Comparison of ENCODE assay signal across 24 cellular contexts in genomic region chr3:97108136-97108535, GRCh38.
A peak's percentile ranks its signal among the peaks of the same experiment; 100 is the strongest.
DNase-seq lines count a peak whose midpoint lies in the region; ATAC-seq, FAIRE-seq and TF ChIP-seq lines count a peak whose summit lies in the region.
"Had no signal": no experiment of that assay in that cellular context is flagged by ENCODE, and none has a peak within 500 bp of the region (broad histone marks: within the 10 kb centered on the region; RNA-seq: fewer than 3 reads in every experiment).

No MANE protein-coding gene starts in this region.

- H2BK120ac ChIP-seq in IMR-90 (ENCODE audit: low read depth, low read length): no peak overlapping the region
- no peak overlapping the region for H2BK120ac ChIP-seq in H1 (replicated peaks; ENCODE audit: low read depth, low read length)

- H3K23ac ChIP-seq in IMR-90 (ENCODE audit: low read depth, low read length) (no peak overlapping the region), H1 (ENCODE audit: insufficient read length) (no peak overlapping the region)

- H4K20me1 ChIP-seq in IMR-90 (ENCODE audit: insufficient read depth, low read length) (no peaks in the 10 kb centered on the region), H1 (replicated peaks in 1 of 2; ENCODE audit: control insufficient read depth in 1 of 2, insufficient read depth in 2 of 2, low read length in 2 of 2) (no peaks in the 10 kb centered on the region)
- H4K20me1 ChIP-seq: BLaER1 treated with 17β-estradiol and CSF1 and Interleukin-3, amounts not matched to agents 10 nM and 100 nM had no signal

- no peak overlapping the region for H3K4ac ChIP-seq in IMR-90 (ENCODE audit: low read depth, low read length)
- no peak overlapping the region for H3K4ac ChIP-seq in H1 (replicated peaks; ENCODE audit: insufficient read length, low read depth, low read length)

- H4K8ac ChIP-seq in IMR-90 (ENCODE audit: low read depth in 2 of 2, low read length in 2 of 2) (no peak overlapping the region), H1 (ENCODE audit: extremely low read depth, insufficient read depth, low read length) (no peak overlapping the region)

- CTCF ChIA-PET in A549 (lab: Yijun Ruan, JAX): no interaction called here
- CTCF ChIA-PET in IMR-90 (lab: Yijun Ruan, JAX): no interaction called here
- CTCF ChIA-PET in H1 (lab: Charles Lee; ENCODE audit: partially characterized antibody): interaction anchor here (0.9 to 2.6 kb wide), 5 partner anchors 9 to 651 kb away, joined by 3 to 10 read pairs (median 3); no protein-coding TSS in a partner anchor

- TF ChIP-seq EP300 in A549 (IDR thresholded peaks at IDR 0.05): no peak
- TF ChIP-seq EP300 in H1 (IDR thresholded peaks at IDR 0.05; ENCODE audit: borderline replicate concordance in 1 of 2, low read depth in 2 of 2, low read length in 2 of 2): no peak

- no peak overlapping the region for H3K4me3 ChIP-seq in A549
- no peak overlapping the region for H3K4me3 ChIP-seq in IMR-90 (ENCODE audit: insufficient read depth, low read depth, low read length)
- no peak overlapping the region for H3K4me3 ChIP-seq in H1 (ENCODE audit: extremely low read depth in 1 of 4, insufficient read depth in 2 of 4, low read depth in 3 of 4, low read length in 4 of 4)
- H3K4me3 ChIP-seq: BLaER1 treated with 17β-estradiol and CSF1 and Interleukin-3, amounts not matched to agents 10 nM and 100 nM; GM12878 had no signal

- no peaks in the 10 kb centered on the region for H3K79me2 ChIP-seq in H1 (ENCODE audit: control insufficient read depth in 1 of 2, insufficient read depth in 2 of 2, low read length in 2 of 2)

- H2BK12ac ChIP-seq in H1 (ENCODE audit: low read depth, low read length): no peak overlapping the region

- H2AK5ac ChIP-seq in IMR-90 (ENCODE audit: low read depth, low read length) (no peak overlapping the region), H1 (ENCODE audit: low read depth, low read length) (no peak overlapping the region)

- 14% methylated on average over 1 of the region's 1 CpG for WGBS in A549 (ENCODE audit: missing lambda C conversion rate)
- WGBS in IMR-90 (ENCODE audit: extremely low coverage in 2 of 2, insufficient read length in 1 of 2), 2 experiments: no CpG with 5 or more reads among the region's 1 CpG
- 72% methylated on average over 1 of the region's 1 CpG; no CpG with 5 or more reads in 1 of the 2 experiments for WGBS in H1 (ENCODE audit: extremely low coverage in 1 of 2, insufficient coverage in 1 of 2, insufficient read length in 1 of 2, insufficient replicate concordance in 2 of 2, low coverage in 1 of 2, low lambda C conversion rate in 2 of 2, missing lambda C conversion rate in 1 of 2), 2 experiments

- H3K56ac ChIP-seq in IMR-90 (ENCODE audit: extremely low read depth, insufficient read depth, low read length): no peak overlapping the region
- H3K56ac ChIP-seq in H1 (replicated peaks; ENCODE audit: insufficient read length, low read depth, low read length): no peak overlapping the region

- POLR2A ChIA-PET in A549 (lab: Yijun Ruan, JAX): no interaction called here
- POLR2A ChIA-PET in IMR-90 (lab: Charles Lee; ENCODE audit: unreplicated experiment): no interaction called here
- POLR2A ChIA-PET in H1 (lab: Charles Lee; ENCODE audit: partially characterized antibody): no interaction called here

- no peak overlapping the region for H2AFZ ChIP-seq in IMR-90 (replicated peaks; ENCODE audit: low read length, poor library complexity)
- no peak overlapping the region for H2AFZ ChIP-seq in H1 (ENCODE audit: low read length)

- BruUV-seq in IMR-90 (replicated peaks; lab: Mats Ljungman, UMichigan): no TSS peak

- ATAC-seq in A549: no peak
- no peak for ATAC-seq in IMR-90 (ENCODE audit: low read depth)
- ATAC-seq in GM21529 (IDR thresholded peaks at IDR 0.05; ENCODE audit: unreplicated experiment): no peak
- ATAC-seq in HG02870 (IDR thresholded peaks at IDR 0.05; ENCODE audit: unreplicated experiment): no peak
- ATAC-seq: CD8-positive, alpha-beta T cell; GM12878 had no signal

- H3K9me3 ChIP-seq in A549: no peaks in the 10 kb centered on the region
- H3K9me3 ChIP-seq in IMR-90 (ENCODE audit: control insufficient read depth, insufficient read depth, low read length): peaks cover 2% of the 10 kb centered on the region; the same call in 1 of the 2 replicates
- H3K9me3 ChIP-seq in H1 (ENCODE audit: insufficient read depth in 2 of 2, low read depth in 1 of 2, low read length in 1 of 2): no peaks in the 10 kb centered on the region
- H3K9me3 ChIP-seq: BLaER1 treated with 17β-estradiol and CSF1 and Interleukin-3, amounts not matched to agents 10 nM and 100 nM had no signal

- H2BK20ac ChIP-seq in IMR-90 (ENCODE audit: low read depth, low read length) (no peak overlapping the region), H1 (ENCODE audit: low read length) (no peak overlapping the region)

- no peaks in the 10 kb centered on the region for H3K4me1 ChIP-seq in A549
- no peaks in the 10 kb centered on the region for H3K4me1 ChIP-seq in IMR-90 (ENCODE audit: control insufficient read depth, insufficient read depth, low read length)
- H3K4me1 ChIP-seq in H1 (replicated peaks in 1 of 4; ENCODE audit: control insufficient read depth in 3 of 4, insufficient read depth in 4 of 4, low read length in 3 of 4): peaks cover 0 to 6% (median 2%) of the 10 kb centered on the region in 4 experiments; a peak in 3 of 7 replicates
- H3K4me1 ChIP-seq: BLaER1 treated with 17β-estradiol and CSF1 and Interleukin-3, amounts not matched to agents 10 nM and 100 nM had no signal

- H3K4me2 ChIP-seq in A549 (no peak overlapping the region), IMR-90 (ENCODE audit: low read depth, low read length) (no peak overlapping the region), H1 (ENCODE audit: insufficient read depth in 1 of 2, low read depth in 2 of 2, low read length in 2 of 2) (no peak overlapping the region)
- H3K4me2 ChIP-seq: BLaER1 treated with 17β-estradiol and CSF1 and Interleukin-3, amounts not matched to agents 10 nM and 100 nM had no signal

- H4K91ac ChIP-seq in IMR-90 (ENCODE audit: insufficient read depth, low read depth, low read length) (no peak overlapping the region), H1 (replicated peaks; ENCODE audit: insufficient read length, low read length) (no peak overlapping the region)

- intact Hi-C loops in IMR-90 (cut with micrococcal nuclease): no loop called here

- no peak for DNase-seq in A549 (ENCODE audit: low read depth in 1 of 2, low spot score in 1 of 2)
- no peak for DNase-seq in IMR-90
- DNase-seq in H1 (ENCODE audit: low read depth in 1 of 2, low spot score in 2 of 2): no peak
- no peak for DNase-seq in COLO829 (ENCODE audit: low spot score)
- DNase-seq: 8988T; AML-193; CD4-positive, alpha-beta T cell; CD8-positive, alpha-beta T cell; COR-L47; DMS 273 treated with DMSO at 0.1 percent for 48 hours; DMS153; DMS53; DMS79; DND-41; EL; GDM1 had no signal

- no peak for TF ChIP-seq POLR2A in A549 (IDR thresholded peaks at IDR 0.05; ENCODE audit: low read length)
- no peak for TF ChIP-seq POLR2A in IMR-90 (IDR thresholded peaks at IDR 0.05; ENCODE audit: low read depth, low read length)
- TF ChIP-seq POLR2A in H1 (IDR thresholded peaks at IDR 0.05; ENCODE audit: control extremely low read depth in 1 of 2, low read depth in 2 of 2, low read length in 2 of 2): no peak

- H3K27ac ChIP-seq in A549: no peak overlapping the region
- H3K27ac ChIP-seq in IMR-90 (ENCODE audit: insufficient read depth, low read length): no peak overlapping the region
- H3K27ac ChIP-seq in H1 (ENCODE audit: low read depth, low read length): no peak overlapping the region
- H3K27ac ChIP-seq: BLaER1 treated with 17β-estradiol and CSF1 and Interleukin-3, amounts not matched to agents 10 nM and 100 nM; C4-2B had no signal

- H3K79me1 ChIP-seq in IMR-90 (ENCODE audit: low read depth in 1 of 2, low read length in 2 of 2) (no peaks in the 10 kb centered on the region), H1 (ENCODE audit: low read depth, low read length) (no peaks in the 10 kb centered on the region)

- FAIRE-seq in A549 (lab: Jason Lieb, UNC): no peak
- FAIRE-seq in H1 (lab: Jason Lieb, UNC): no peak
- FAIRE-seq: A204.1, GM12878, GM12892, GM18507 had no signal

- H3K36me3 ChIP-seq in IMR-90 (ENCODE audit: control insufficient read depth, insufficient read depth, low read length): no peaks in the 10 kb centered on the region
- H3K36me3 ChIP-seq in H1 (ENCODE audit: control insufficient read depth in 2 of 4, insufficient read depth in 4 of 4, low read length in 3 of 4): no peaks in the 10 kb centered on the region
- H3K36me3 ChIP-seq: BLaER1 treated with 17β-estradiol and CSF1 and Interleukin-3, amounts not matched to agents 10 nM and 100 nM had no signal

- H4K5ac ChIP-seq in IMR-90 (ENCODE audit: low read depth, low read length) (no peak overlapping the region), H1 (ENCODE audit: insufficient read length, low read depth, low read length) (no peak overlapping the region)

- no peak overlapping the region for H3K9ac ChIP-seq in IMR-90 (ENCODE audit: low read depth, low read length)
- H3K9ac ChIP-seq in H1 (replicated peaks in 1 of 4; ENCODE audit: extremely low read depth in 1 of 4, low read depth in 3 of 4, low read length in 3 of 4): peak overlapping the region in 1 of 4 experiments; percentile 8; a peak in 1 of 7 replicates
- H3K9ac ChIP-seq: BLaER1 treated with 17β-estradiol and CSF1 and Interleukin-3, amounts not matched to agents 10 nM and 100 nM had no signal

- H2BK15ac ChIP-seq in IMR-90 (ENCODE audit: low read depth, low read length) (no peak overlapping the region), H1 (ENCODE audit: low read length) (no peak overlapping the region)

- H3K27me3 ChIP-seq in IMR-90 (ENCODE audit: control insufficient read depth, insufficient read depth, low read length) (no peaks in the 10 kb centered on the region), H1 (replicated peaks in 1 of 4; ENCODE audit: control insufficient read depth in 3 of 4, extremely low read depth in 1 of 4, insufficient read depth in 3 of 4, low read length in 3 of 4) (no peaks in the 10 kb centered on the region)
- H3K27me3 ChIP-seq: BLaER1 treated with 17β-estradiol and CSF1 and Interleukin-3, amounts not matched to agents 10 nM and 100 nM had no signal

- no peaks in the 10 kb centered on the region for H3K9me1 ChIP-seq in IMR-90 (ENCODE audit: insufficient read depth, low read length)

- H3K23me2 ChIP-seq in H1 (ENCODE audit: low read depth, low read length): no peaks in the 10 kb centered on the region

- TF ChIP-seq RAD21 in A549 (conservative IDR thresholded peaks at IDR 0.05 in 1 of 2, IDR thresholded peaks at IDR 0.05 in 1 of 2) (no peak), IMR-90 (IDR thresholded peaks at IDR 0.05; ENCODE audit: low read length) (no peak), H1 (IDR thresholded peaks at IDR 0.05 in 1 of 2, conservative IDR thresholded peaks at IDR 0.05 in 1 of 2; ENCODE audit: low read depth in 2 of 2, low read length in 2 of 2) (no peak)

- H2BK5ac ChIP-seq in IMR-90 (ENCODE audit: low read depth, low read length, poor library complexity, severe bottlenecking) (no peak overlapping the region), H1 (ENCODE audit: low read depth, low read length) (no peak overlapping the region)

- H2AK9ac ChIP-seq in IMR-90 (replicated peaks; ENCODE audit: low read depth, low read length, poor library complexity): no peak overlapping the region

- dilution Hi-C loops in IMR-90 (cut with HindIII; ENCODE audit: low sequenced_read_pairs, unreplicated experiment): no loop called here

- H3K18ac ChIP-seq in IMR-90 (ENCODE audit: low read depth, low read length) (no peak overlapping the region), H1 (ENCODE audit: extremely low read depth, low read length) (no peak overlapping the region)

- in situ Hi-C loops in IMR-90 (cut with MboI; ENCODE audit: low sequenced_read_pairs): no loop called here

- no peak overlapping the region for H3K14ac ChIP-seq in IMR-90 (replicated peaks; ENCODE audit: low read depth, low read length)
- no peak overlapping the region for H3K14ac ChIP-seq in H1 (ENCODE audit: insufficient read length)

- no peak for TF ChIP-seq CTCF in A549 (IDR thresholded peaks at IDR 0.05)
- TF ChIP-seq CTCF in IMR-90 (conservative IDR thresholded peaks at IDR 0.05; ENCODE audit: low read depth, low read length): no peak
- no peak for TF ChIP-seq CTCF in H1 (IDR thresholded peaks at IDR 0.05; ENCODE audit: control extremely low read depth in 1 of 3, insufficient read depth in 1 of 3, low read depth in 1 of 3, low read length in 3 of 3)

Comparison
In these comparisons a context has a peak if more than half of its experiments do, and no peak if none do; other contexts are left out.
1. Of the 18 proteins assayed by ChIP-seq in both H1 and A549: peak only in H1: none; only in A549: none; in both: MAFK; in neither: 17.